1 cellular context compared by ENCODE assay signal in the genomic region with DNA sequence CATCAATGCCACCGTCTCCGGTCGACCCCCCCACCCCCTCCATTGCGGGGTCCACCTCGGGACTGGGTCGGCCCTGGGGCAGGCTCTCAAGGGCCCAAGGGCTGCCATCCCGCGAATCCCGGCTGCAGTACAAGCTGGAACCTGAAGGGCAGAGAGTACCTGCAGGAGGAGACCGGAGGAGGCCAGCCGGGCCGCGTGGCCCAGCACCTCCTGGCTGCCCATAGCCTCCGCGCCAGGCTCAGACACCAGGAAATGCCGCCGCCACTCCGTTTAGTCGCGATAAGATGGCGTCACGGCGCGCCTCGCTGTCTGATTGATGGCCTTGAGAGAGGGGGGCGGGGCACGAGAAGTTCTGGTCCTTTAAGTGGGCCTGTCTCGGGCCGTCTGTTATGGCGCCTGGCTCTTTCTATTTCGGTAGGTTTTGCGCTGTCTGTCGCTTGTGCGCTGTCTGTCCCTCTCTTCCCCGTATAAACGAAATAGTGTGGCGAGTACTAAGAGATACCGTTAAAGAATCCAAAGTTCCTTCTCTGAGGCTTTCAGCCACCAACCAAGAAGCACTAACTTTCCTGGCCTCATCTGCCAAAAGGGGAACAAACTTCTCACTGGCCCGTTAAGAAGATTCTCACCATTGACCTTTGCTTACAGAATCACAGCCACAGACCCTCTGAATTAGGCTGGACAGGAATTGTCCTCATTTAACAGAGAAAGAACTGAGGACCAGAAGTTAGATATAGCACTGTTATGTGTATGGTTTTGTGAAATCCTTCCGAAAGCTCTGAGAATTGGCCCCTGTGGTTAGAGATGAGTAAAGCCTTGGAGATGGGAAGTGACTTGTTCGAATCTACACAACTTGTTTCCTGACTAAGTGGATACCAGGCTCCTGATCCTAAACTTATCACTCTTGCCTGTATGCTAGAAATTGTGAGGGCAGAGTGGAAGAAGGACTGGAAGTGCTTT.
TF ChIP-seq lines count a peak whose summit lies in the region.

A gene with protein sequence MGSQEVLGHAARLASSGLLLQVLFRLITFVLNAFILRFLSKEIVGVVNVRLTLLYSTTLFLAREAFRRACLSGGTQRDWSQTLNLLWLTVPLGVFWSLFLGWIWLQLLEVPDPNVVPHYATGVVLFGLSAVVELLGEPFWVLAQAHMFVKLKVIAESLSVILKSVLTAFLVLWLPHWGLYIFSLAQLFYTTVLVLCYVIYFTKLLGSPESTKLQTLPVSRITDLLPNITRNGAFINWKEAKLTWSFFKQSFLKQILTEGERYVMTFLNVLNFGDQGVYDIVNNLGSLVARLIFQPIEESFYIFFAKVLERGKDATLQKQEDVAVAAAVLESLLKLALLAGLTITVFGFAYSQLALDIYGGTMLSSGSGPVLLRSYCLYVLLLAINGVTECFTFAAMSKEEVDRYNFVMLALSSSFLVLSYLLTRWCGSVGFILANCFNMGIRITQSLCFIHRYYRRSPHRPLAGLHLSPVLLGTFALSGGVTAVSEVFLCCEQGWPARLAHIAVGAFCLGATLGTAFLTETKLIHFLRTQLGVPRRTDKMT (minus strand): TSS at position 257 of the 957 bp plus-strand sequence. CDS start 35 bp downstream, at position 222.

TF ChIP-seq in HepG2, 621 proteins besides CTCF, POLR2A, EP300 and RAD21 (continued from another document and continues in another):
- peak; percentile 94 for TF ChIP-seq CREB1 (IDR thresholded peaks at IDR 0.05)
- peak; percentile 99 for TF ChIP-seq CREB1 (CRISPR knock-in tag; IDR thresholded peaks at IDR 0.05)
- TF ChIP-seq, protein P1, sequence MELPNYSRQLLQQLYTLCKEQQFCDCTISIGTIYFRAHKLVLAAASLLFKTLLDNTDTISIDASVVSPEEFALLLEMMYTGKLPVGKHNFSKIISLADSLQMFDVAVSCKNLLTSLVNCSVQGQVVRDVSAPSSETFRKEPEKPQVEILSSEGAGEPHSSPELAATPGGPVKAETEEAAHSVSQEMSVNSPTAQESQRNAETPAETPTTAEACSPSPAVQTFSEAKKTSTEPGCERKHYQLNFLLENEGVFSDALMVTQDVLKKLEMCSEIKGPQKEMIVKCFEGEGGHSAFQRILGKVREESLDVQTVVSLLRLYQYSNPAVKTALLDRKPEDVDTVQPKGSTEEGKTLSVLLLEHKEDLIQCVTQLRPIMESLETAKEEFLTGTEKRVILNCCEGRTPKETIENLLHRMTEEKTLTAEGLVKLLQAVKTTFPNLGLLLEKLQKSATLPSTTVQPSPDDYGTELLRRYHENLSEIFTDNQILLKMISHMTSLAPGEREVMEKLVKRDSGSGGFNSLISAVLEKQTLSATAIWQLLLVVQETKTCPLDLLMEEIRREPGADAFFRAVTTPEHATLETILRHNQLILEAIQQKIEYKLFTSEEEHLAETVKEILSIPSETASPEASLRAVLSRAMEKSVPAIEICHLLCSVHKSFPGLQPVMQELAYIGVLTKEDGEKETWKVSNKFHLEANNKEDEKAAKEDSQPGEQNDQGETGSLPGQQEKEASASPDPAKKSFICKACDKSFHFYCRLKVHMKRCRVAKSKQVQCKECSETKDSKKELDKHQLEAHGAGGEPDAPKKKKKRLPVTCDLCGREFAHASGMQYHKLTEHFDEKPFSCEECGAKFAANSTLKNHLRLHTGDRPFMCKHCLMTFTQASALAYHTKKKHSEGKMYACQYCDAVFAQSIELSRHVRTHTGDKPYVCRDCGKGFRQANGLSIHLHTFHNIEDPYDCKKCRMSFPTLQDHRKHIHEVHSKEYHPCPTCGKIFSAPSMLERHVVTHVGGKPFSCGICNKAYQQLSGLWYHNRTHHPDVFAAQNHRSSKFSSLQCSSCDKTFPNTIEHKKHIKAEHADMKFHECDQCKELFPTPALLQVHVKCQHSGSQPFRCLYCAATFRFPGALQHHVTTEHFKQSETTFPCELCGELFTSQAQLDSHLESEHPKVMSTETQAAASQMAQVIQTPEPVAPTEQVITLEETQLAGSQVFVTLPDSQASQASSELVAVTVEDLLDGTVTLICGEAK (IDR thresholded peaks at IDR 0.05): no peak
- TF ChIP-seq, protein P1 (CRISPR knock-in tag; IDR thresholded peaks at IDR 0.05): peak; percentile 67
- TF ChIP-seq SNAPC2 (CRISPR knock-in tag; IDR thresholded peaks at IDR 0.05): 0 out of 2 replicates have a peak, but pooled peaks have one; percentile 34
- TF ChIP-seq, protein P2, sequence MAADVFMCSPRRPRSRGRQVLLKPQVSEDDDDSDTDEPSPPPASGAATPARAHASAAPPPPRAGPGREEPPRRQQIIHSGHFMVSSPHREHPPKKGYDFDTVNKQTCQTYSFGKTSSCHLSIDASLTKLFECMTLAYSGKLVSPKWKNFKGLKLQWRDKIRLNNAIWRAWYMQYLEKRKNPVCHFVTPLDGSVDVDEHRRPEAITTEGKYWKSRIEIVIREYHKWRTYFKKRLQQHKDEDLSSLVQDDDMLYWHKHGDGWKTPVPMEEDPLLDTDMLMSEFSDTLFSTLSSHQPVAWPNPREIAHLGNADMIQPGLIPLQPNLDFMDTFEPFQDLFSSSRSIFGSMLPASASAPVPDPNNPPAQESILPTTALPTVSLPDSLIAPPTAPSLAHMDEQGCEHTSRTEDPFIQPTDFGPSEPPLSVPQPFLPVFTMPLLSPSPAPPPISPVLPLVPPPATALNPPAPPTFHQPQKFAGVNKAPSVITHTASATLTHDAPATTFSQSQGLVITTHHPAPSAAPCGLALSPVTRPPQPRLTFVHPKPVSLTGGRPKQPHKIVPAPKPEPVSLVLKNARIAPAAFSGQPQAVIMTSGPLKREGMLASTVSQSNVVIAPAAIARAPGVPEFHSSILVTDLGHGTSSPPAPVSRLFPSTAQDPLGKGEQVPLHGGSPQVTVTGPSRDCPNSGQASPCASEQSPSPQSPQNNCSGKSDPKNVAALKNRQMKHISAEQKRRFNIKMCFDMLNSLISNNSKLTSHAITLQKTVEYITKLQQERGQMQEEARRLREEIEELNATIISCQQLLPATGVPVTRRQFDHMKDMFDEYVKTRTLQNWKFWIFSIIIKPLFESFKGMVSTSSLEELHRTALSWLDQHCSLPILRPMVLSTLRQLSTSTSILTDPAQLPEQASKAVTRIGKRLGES (CRISPR knock-in tag; IDR thresholded peaks at IDR 0.05; ENCODE audit: borderline replicate concordance): no peak
- peak; percentile 93 for TF ChIP-seq HOXA3 (CRISPR knock-in tag; IDR thresholded peaks at IDR 0.05)
- peak; percentile 66; the same call in 1 of the 2 replicates for TF ChIP-seq ZNF276 (CRISPR knock-in tag; IDR thresholded peaks at IDR 0.05; ENCODE audit: low read depth)
- TF ChIP-seq ZNF781 (CRISPR knock-in tag; IDR thresholded peaks at IDR 0.05; ENCODE audit: borderline replicate concordance, not compliant biosample characterization): peak; percentile 84
- peak; percentile 90 for TF ChIP-seq ZFY (CRISPR knock-in tag; IDR thresholded peaks at IDR 0.05)
- TF ChIP-seq ZNF704 (CRISPR knock-in tag; IDR thresholded peaks at IDR 0.05; ENCODE audit: borderline replicate concordance): peak; percentile 60; the same call in 1 of the 2 replicates
- TF ChIP-seq, protein P3, sequence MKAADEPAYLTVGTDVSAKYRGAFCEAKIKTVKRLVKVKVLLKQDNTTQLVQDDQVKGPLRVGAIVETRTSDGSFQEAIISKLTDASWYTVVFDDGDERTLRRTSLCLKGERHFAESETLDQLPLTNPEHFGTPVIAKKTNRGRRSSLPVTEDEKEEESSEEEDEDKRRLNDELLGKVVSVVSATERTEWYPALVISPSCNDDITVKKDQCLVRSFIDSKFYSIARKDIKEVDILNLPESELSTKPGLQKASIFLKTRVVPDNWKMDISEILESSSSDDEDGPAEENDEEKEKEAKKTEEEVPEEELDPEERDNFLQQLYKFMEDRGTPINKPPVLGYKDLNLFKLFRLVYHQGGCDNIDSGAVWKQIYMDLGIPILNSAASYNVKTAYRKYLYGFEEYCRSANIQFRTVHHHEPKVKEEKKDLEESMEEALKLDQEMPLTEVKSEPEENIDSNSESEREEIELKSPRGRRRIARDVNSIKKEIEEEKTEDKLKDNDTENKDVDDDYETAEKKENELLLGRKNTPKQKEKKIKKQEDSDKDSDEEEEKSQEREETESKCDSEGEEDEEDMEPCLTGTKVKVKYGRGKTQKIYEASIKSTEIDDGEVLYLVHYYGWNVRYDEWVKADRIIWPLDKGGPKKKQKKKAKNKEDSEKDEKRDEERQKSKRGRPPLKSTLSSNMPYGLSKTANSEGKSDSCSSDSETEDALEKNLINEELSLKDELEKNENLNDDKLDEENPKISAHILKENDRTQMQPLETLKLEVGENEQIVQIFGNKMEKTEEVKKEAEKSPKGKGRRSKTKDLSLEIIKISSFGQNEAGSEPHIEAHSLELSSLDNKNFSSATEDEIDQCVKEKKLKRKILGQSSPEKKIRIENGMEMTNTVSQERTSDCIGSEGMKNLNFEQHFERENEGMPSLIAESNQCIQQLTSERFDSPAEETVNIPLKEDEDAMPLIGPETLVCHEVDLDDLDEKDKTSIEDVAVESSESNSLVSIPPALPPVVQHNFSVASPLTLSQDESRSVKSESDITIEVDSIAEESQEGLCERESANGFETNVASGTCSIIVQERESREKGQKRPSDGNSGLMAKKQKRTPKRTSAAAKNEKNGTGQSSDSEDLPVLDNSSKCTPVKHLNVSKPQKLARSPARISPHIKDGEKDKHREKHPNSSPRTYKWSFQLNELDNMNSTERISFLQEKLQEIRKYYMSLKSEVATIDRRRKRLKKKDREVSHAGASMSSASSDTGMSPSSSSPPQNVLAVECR (CRISPR knock-in tag; IDR thresholded peaks at IDR 0.05; ENCODE audit: borderline replicate concordance): peak; percentile 99
- TF ChIP-seq ZNF879 (CRISPR knock-in tag; IDR thresholded peaks at IDR 0.05): 0 out of 2 replicates have a peak, but pooled peaks have one; percentile 44
- no peak; the same call in 1 of the 2 replicates for TF ChIP-seq ZSCAN25 (CRISPR knock-in tag; IDR thresholded peaks at IDR 0.05)
- no peak for TF ChIP-seq NR2F6 (IDR thresholded peaks at IDR 0.05)
- TF ChIP-seq NR2F6 (CRISPR knock-in tag; IDR thresholded peaks at IDR 0.05): peak; percentile 51; the same call in 1 of the 2 replicates
- no peak for TF ChIP-seq TEAD2 (CRISPR knock-in tag; IDR thresholded peaks at IDR 0.05)
- TF ChIP-seq, protein P4, sequence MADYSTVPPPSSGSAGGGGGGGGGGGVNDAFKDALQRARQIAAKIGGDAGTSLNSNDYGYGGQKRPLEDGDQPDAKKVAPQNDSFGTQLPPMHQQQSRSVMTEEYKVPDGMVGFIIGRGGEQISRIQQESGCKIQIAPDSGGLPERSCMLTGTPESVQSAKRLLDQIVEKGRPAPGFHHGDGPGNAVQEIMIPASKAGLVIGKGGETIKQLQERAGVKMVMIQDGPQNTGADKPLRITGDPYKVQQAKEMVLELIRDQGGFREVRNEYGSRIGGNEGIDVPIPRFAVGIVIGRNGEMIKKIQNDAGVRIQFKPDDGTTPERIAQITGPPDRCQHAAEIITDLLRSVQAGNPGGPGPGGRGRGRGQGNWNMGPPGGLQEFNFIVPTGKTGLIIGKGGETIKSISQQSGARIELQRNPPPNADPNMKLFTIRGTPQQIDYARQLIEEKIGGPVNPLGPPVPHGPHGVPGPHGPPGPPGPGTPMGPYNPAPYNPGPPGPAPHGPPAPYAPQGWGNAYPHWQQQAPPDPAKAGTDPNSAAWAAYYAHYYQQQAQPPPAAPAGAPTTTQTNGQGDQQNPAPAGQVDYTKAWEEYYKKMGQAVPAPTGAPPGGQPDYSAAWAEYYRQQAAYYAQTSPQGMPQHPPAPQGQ (CRISPR knock-in tag; IDR thresholded peaks at IDR 0.05; ENCODE audit: borderline replicate concordance): no peak
- no peak for TF ChIP-seq LCORL (IDR thresholded peaks at IDR 0.05)
- peak; percentile 71; the same call in 1 of the 2 replicates for TF ChIP-seq LCORL (CRISPR knock-in tag; IDR thresholded peaks at IDR 0.05)
